Comparison of ENCODE assay signal across 8 cellular contexts in the genomic region with DNA sequence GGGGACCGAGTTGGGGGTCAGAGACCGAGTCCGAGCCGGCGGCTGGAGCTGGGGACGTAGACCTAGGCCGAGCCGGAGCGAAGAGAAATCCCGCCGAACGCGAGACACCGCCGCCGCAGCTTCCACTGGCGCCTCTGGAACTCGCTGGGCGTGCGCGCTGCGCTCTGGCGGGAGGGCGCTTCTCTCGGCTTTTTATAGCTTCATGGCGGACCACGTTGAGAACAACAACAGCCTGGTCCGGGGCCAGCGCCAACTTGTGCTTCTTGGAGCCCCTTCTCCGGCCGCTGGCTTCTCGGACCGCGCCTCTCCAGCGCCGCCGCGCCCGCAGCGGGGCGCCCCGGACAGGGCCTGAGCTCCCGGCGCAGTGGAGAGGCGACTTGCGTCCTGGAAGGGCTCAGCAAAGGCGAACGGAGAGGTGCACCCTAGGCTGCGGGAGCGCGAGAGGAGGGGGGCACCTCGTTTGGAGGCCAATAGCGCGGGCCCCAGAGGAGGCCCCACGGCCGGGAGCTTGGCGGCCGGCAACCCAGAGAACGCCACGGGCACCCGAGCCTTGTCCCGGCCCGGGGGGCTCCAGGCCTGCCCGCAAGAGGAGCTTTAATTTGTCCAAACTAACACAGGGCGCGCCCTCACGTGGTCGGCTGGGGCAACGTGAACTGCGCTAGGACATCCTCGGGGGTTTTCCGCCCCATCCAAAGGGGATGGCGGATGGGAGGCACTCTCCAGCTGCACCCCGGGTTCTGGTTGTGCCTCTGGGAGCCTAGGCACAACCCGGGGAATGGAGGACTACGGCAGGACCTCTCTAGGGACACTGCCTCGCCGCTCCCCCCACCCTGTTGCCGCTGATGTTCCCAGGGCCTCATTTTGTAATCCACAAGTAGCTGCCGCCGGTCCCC. TPM values are rescaled to one million over a fixed set of nuclear protein-coding genes. Genes with fewer than 3 reads are reported as not detected.
A peak's percentile ranks its signal among the peaks of the same experiment; 100 is the strongest.
DNase-seq lines count a peak whose midpoint lies in the region; ATAC-seq, FAIRE-seq and TF ChIP-seq lines count a peak whose summit lies in the region.

No MANE protein-coding gene starts in this region.

- WGBS in pancreas, 2 donors: 0 to 1% methylated on average over 75 to 81 of the region's 81 CpGs

- H3K4me1 Mint-ChIP-seq in CD8-positive, alpha-beta T cell (ENCODE audit: low read depth): peaks cover 25% of the 10 kb centered on the region
- peaks cover 26% of the 10 kb centered on the region for H3K4me1 Mint-ChIP-seq in activated naive CD8-positive, alpha-beta T cell (ENCODE audit: low read depth)

- H3K9me3 Mint-ChIP-seq in CD8-positive, alpha-beta T cell: no peaks in the 10 kb centered on the region
- no peaks in the 10 kb centered on the region for H3K9me3 Mint-ChIP-seq in activated naive CD8-positive, alpha-beta T cell (ENCODE audit: low read depth)

- H3K27ac ChIP-seq in CD8-positive, alpha-beta T cell (ENCODE audit: low read depth, low read length): peak overlapping the region; percentile 84
- peak overlapping the region; percentile 76 to 93 (median 85) for H3K27ac ChIP-seq in pancreas
- peak overlapping the region; percentile 90 to 95 for H3K27ac ChIP-seq in tibial artery

- CTCF ChIA-PET in CD8-positive, alpha-beta T cell (lab: Charles Lee): interaction anchor here (0.9 to 2.1 kb wide), 16 partner anchors 9 to 346 kb away, joined by 3 to 13 read pairs (median 3); a partner anchor contains a TSS

- ATAC-seq in CD8-positive, alpha-beta T cell: peak; percentile 45
- ATAC-seq in Right ventricle myocardium inferior (peak; percentile 58), pancreas (peak; percentile 49 to 74 (median 72))

- no peaks in the 10 kb centered on the region for H3K27me3 ChIP-seq in CD8-positive, alpha-beta T cell (ENCODE audit: insufficient read depth, low read length)
- H3K27me3 ChIP-seq in pancreas: no peaks in the 10 kb centered on the region
- no peaks in the 10 kb centered on the region for H3K27me3 ChIP-seq in tibial artery

- no peaks in the 10 kb centered on the region for H3K36me3 ChIP-seq in CD8-positive, alpha-beta T cell (ENCODE audit: insufficient read depth, low read length)
- H3K36me3 ChIP-seq in pancreas: no peaks in the 10 kb centered on the region
- peaks cover 0 to 19% (median 8%) of the 10 kb centered on the region in 3 donors for H3K36me3 ChIP-seq in tibial artery

- FAIRE-seq in pancreas (lab: Jason Lieb, UNC): no peak

- peaks cover 4% of the 10 kb centered on the region for H3K36me3 Mint-ChIP-seq in CD8-positive, alpha-beta T cell
- no peaks in the 10 kb centered on the region for H3K36me3 Mint-ChIP-seq in activated naive CD8-positive, alpha-beta T cell

- DNase-seq in CD8-positive, alpha-beta T cell: peak; percentile 79 to 96 (median 89)
- peak; percentile 90 for DNase-seq in GM20000 (ENCODE audit: low spot score)
- peak; percentile 84 for DNase-seq in M059J (ENCODE audit: low read depth)
- peak; percentile 52 for DNase-seq in SKM-1 (lab: John Stamatoyannopoulos, UW; ENCODE audit: unreplicated experiment)
- peak; percentile 92 for DNase-seq in Right ventricle myocardium inferior (ENCODE audit: missing footprints)
- peak; percentile 79 to 96 (median 88) for DNase-seq in pancreas
- peak; percentile 79 to 91 for DNase-seq in tibial artery

- H3K9me3 ChIP-seq in CD8-positive, alpha-beta T cell (ENCODE audit: low read length): no peaks in the 10 kb centered on the region
- H3K9me3 ChIP-seq in pancreas (no peaks in the 10 kb centered on the region), tibial artery (no peaks in the 10 kb centered on the region)

- peak overlapping the region; percentile 98 for H3K4me3 ChIP-seq in CD8-positive, alpha-beta T cell (ENCODE audit: low read depth, low read length)
- H3K4me3 ChIP-seq in pancreas: peak overlapping the region; percentile 62 to 90 (median 76)
- peak overlapping the region; percentile 92 to 95 for H3K4me3 ChIP-seq in tibial artery

- TF ChIP-seq CTCF in CD8-positive, alpha-beta T cell (IDR thresholded peaks at IDR 0.05): peak; percentile 68
- peak; percentile 71 for TF ChIP-seq CTCF in GM20000 (IDR thresholded peaks at IDR 0.05; ENCODE audit: extremely low read depth, missing control alignments)
- peak in 1 of 4 donors; percentile 25 for TF ChIP-seq CTCF in pancreas (IDR thresholded peaks at IDR 0.05)
- peak; percentile 20 to 46 for TF ChIP-seq CTCF in tibial artery (IDR thresholded peaks at IDR 0.05)

- no peaks in the 10 kb centered on the region for H3K27me3 Mint-ChIP-seq in CD8-positive, alpha-beta T cell (ENCODE audit: low read depth)
- H3K27me3 Mint-ChIP-seq in activated naive CD8-positive, alpha-beta T cell: no peaks in the 10 kb centered on the region

- POLR2A ChIA-PET in CD8-positive, alpha-beta T cell (lab: Charles Lee): interaction anchor here (0.6 to 4.7 kb wide), 33 partner anchors 9 to 636 kb away, joined by 3 to 49 read pairs (median 6); a partner anchor contains a TSS

- H3K27ac Mint-ChIP-seq in CD8-positive, alpha-beta T cell: peak overlapping the region; percentile 88
- peak overlapping the region; percentile 78 for H3K27ac Mint-ChIP-seq in activated naive CD8-positive, alpha-beta T cell

- intact Hi-C loops in CD8-positive, alpha-beta T cell (cut with DNase I, micrococcal nuclease): loop anchor here (1.0 to 10.0 kb wide), 11 partner anchors 38 to 798 kb away; a partner anchor contains a TSS
- intact Hi-C loops in Right ventricle myocardium inferior (cut with DNase I) (loop anchor here (2.0 kb wide), 1 partner anchor 38 kb away; a partner anchor contains a TSS), pancreas (cut with DNase I) (no loop called here), tibial artery (cut with DNase I; ENCODE audit: low total_unique reads) (loop anchor here (5.0 kb wide), 1 partner anchor 39 kb away; a partner anchor contains a TSS)

- peak overlapping the region; percentile 95 for H3K4me3 Mint-ChIP-seq in CD8-positive, alpha-beta T cell
- H3K4me3 Mint-ChIP-seq in activated naive CD8-positive, alpha-beta T cell: peak overlapping the region; percentile 74

- H3K4me1 ChIP-seq in CD8-positive, alpha-beta T cell (ENCODE audit: insufficient read depth, low read length): peaks cover 16% of the 10 kb centered on the region
- H3K4me1 ChIP-seq in pancreas: peaks cover 0 to 7% (median 4%) of the 10 kb centered on the region in 3 donors
- H3K4me1 ChIP-seq in tibial artery: peaks cover 5 to 28% (median 20%) of the 10 kb centered on the region in 4 donors

RNA-seq across cellular contexts. Expression of a gene that starts 37.7 kb away (rescaled TPM):
- 10 to 100 TPM; 69.5 to 78.7 TPM for total RNA-seq in CD8-positive, alpha-beta T cell
- 41.4 and 46.4 TPM in 2 replicates for total RNA-seq in M059J (2014; rRNA removed; shearing (Covaris generic))
- total RNA-seq in Right ventricle myocardium inferior (42.3 TPM), pancreas (10 to 100 TPM in 4 of 6 donors, 1 to 10 TPM in 2; 8.1 to 14.0 (median 10.7) TPM)
- polyA plus RNA-seq in pancreas: 10 to 100 TPM in 1 of 2 donors, 1 to 10 TPM in 1; 8.0 to 22.5 TPM

Comparison
In these comparisons a context has a peak if more than half of its experiments do, and no peak if none do; other contexts are left out.
1. Peak in every context shown above with its lines: DNase-seq, ATAC-seq, H3K4me3 ChIP-seq and H3K27ac ChIP-seq.
2. intact Hi-C loops: an anchor here in CD8-positive, alpha-beta T cell (1.0 to 10.0 kb wide), Right ventricle myocardium inferior (2.0 kb wide) and tibial artery (5.0 kb wide); none called in pancreas.